ENCODE assay signal across 1 cellular context in genomic region chr5:488744-489688, GRCh38.
TF ChIP-seq lines count a peak whose summit lies in the region.

No MANE protein-coding gene starts in this region.

TF ChIP-seq in HepG2, 621 proteins besides CTCF, POLR2A, EP300 and RAD21 (continued from another document):
- TF ChIP-seq ARID4A (CRISPR knock-in tag; IDR thresholded peaks at IDR 0.05; ENCODE audit: borderline replicate concordance) (0 out of 2 replicates have a peak, but pooled peaks have one; percentile 17), STAG1 (CRISPR knock-in tag; IDR thresholded peaks at IDR 0.05) (peak; percentile 44), ARNTL (CRISPR knock-in tag; IDR thresholded peaks at IDR 0.05) (no peak), NBN (conservative IDR thresholded peaks at IDR 0.05) (no peak), CREB3 (CRISPR knock-in tag; IDR thresholded peaks at IDR 0.05) (no peak)
TF ChIP-seq in HepG2: peak in this region for 11.
